In genomic region chr18:80210312-80211083, GRCh38 we compare ENCODE assay signal across 10 cellular contexts. TPM values are rescaled to one million over a fixed set of nuclear protein-coding genes. Genes with fewer than 3 reads are reported as not detected.
DNase-seq lines count a peak whose midpoint lies in the region; ATAC-seq and TF ChIP-seq lines count a peak whose summit lies in the region.
"Had no signal": no experiment of that assay in that cellular context is flagged by ENCODE, and none has a peak within 500 bp of the region (broad histone marks: within the 10 kb centered on the region; RNA-seq: fewer than 3 reads in every experiment).

No MANE protein-coding gene starts in this region.

- no peak overlapping the region for H3K27ac ChIP-seq in lung (ENCODE audit: low read depth in 1 of 2, low read length in 1 of 2)
- no peak overlapping the region for H3K27ac ChIP-seq in OCI-LY7 (ENCODE audit: low read depth, low read length, poor library complexity, severe bottlenecking)

- H3K9me3 ChIP-seq in lung (ENCODE audit: control insufficient read depth in 2 of 2, insufficient read depth in 1 of 2, low read length in 1 of 2) (no peaks in the 10 kb centered on the region), OCI-LY7 (ENCODE audit: low read length) (no peaks in the 10 kb centered on the region)

- H4K20me1 ChIP-seq in OCI-LY7 (ENCODE audit: insufficient read depth, low read length), result no peaks in the 10 kb centered on the region

- DNase-seq in MV-4-11 (lab: John Stamatoyannopoulos, UW) (peak; percentile 55), lung (ENCODE audit: low spot score) (peak; percentile 25), OCI-LY7 (ENCODE audit: low spot score) (no peak), NCI-H774 (lab: John Stamatoyannopoulos, UW) (no peak), T-helper 1 cell (no peak)
- DNase-seq: activated CD8-positive, alpha-beta memory T cell treated with anti-CD3 and anti-CD28 coated beads, Interleukin-2, amount 50 U/mL, for 4 hours; DND-41 had no signal

- H3K4me3 ChIP-seq in lung (no peak overlapping the region), OCI-LY7 (ENCODE audit: low read depth, low read length, poor library complexity, severe bottlenecking) (no peak overlapping the region)

- CTCF ChIA-PET in OCI-LY7 (lab: Charles Lee; ENCODE audit: unreplicated experiment), result no interaction called here

- no peaks in the 10 kb centered on the region for H3K9me2 ChIP-seq in OCI-LY7 (ENCODE audit: insufficient read depth, low read length)

- no peaks in the 10 kb centered on the region for H3K36me3 ChIP-seq in lung (ENCODE audit: control insufficient read depth in 2 of 2, insufficient read depth in 2 of 2, low read length in 2 of 2)
- no peaks in the 10 kb centered on the region for H3K36me3 ChIP-seq in OCI-LY7 (ENCODE audit: insufficient read depth, low read length)

- BruUV-seq in OCI-LY7 (replicated peaks; lab: Mats Ljungman, UMichigan), result no TSS peak

- H3K79me2 ChIP-seq in OCI-LY7 (ENCODE audit: insufficient read depth, low read depth, low read length), result no peaks in the 10 kb centered on the region

- H2AFZ ChIP-seq in OCI-LY7 (ENCODE audit: low read length), result no peak overlapping the region

- POLR2A ChIA-PET in OCI-LY7 (lab: Charles Lee), result no interaction called here

- WGBS in lung, 2 donors, result 26 to 46% methylated on average over 6 of the region's 6 CpGs

- H3K4me1 ChIP-seq in lung (ENCODE audit: control insufficient read depth in 2 of 2, insufficient read depth in 2 of 2, low read length in 2 of 2), result no peaks in the 10 kb centered on the region
- no peaks in the 10 kb centered on the region for H3K4me1 ChIP-seq in OCI-LY7 (ENCODE audit: insufficient read depth, low read length, poor library complexity, severe bottlenecking)

- no peak for TF ChIP-seq CTCF in lung (IDR thresholded peaks at IDR 0.05; ENCODE audit: control extremely low read depth, extremely low read depth)
- no peak for TF ChIP-seq CTCF in OCI-LY7 (conservative IDR thresholded peaks at IDR 0.05; ENCODE audit: low read length)

- ATAC-seq in GM18907 (IDR thresholded peaks at IDR 0.05; ENCODE audit: unreplicated experiment) (peak; percentile 81), HG02623 (IDR thresholded peaks at IDR 0.05; ENCODE audit: unreplicated experiment) (peak; percentile 76), lung (ENCODE audit: insufficient read depth, low FRiP score) (no peak), HG03280 (IDR thresholded peaks at IDR 0.05; ENCODE audit: unreplicated experiment) (no peak)

- no peaks in the 10 kb centered on the region for H3K27me3 ChIP-seq in lung (ENCODE audit: control insufficient read depth, insufficient read depth)

- intact Hi-C loops in OCI-LY7 (cut with micrococcal nuclease; ENCODE audit: unreplicated experiment), result no loop called here

- no peak overlapping the region for H3K4me2 ChIP-seq in OCI-LY7 (ENCODE audit: low read length)

RNA-seq across cellular contexts. Expression of gene PARD6G, which starts 36.8 kb away (rescaled TPM):
- total RNA-seq in lung, result 1 to 10 TPM; 4.4 to 9.8 TPM
- 1 to 10 TPM; 1.8 to 1.9 TPM for polyA plus RNA-seq in lung
- 0.03 TPM in 1 of 2 replicates, not detected in the other for total RNA-seq in OCI-LY7 (2014; rRNA removed; shearing (Covaris generic))
- total RNA-seq in OCI-LY7 (2022), result not detected in 2 replicates

Comparison
In these comparisons a context has a peak if more than half of its experiments do, and no peak if none do; other contexts are left out.
1. ATAC-seq: peak in GM18907 (single experiment) and HG02623 (single experiment); none in lung (single experiment) and HG03280 (single experiment).
2. DNase-seq: peak in MV-4-11 (single experiment) and lung (single experiment); none in OCI-LY7 (single experiment), NCI-H774 (single experiment) and T-helper 1 cell (0 of 5).
3. RNA of gene PARD6G, which starts 36.8 kb away (total RNA-seq): 4.4 to 9.8 TPM in lung; 0.03 TPM in OCI-LY7; every median in the first group is over 4 times any median in the second.